In genomic region chr9:133935328-133936040, GRCh38 we compare ENCODE assay signal across 10 cellular contexts.
A peak's percentile ranks its signal among the peaks of the same experiment; 100 is the strongest.
DNase-seq lines count a peak whose midpoint lies in the region; ATAC-seq and TF ChIP-seq lines count a peak whose summit lies in the region.
"Had no signal": no experiment of that assay in that cellular context is flagged by ENCODE, and none has a peak within 500 bp of the region (broad histone marks: within the 10 kb centered on the region; RNA-seq: fewer than 3 reads in every experiment).

No MANE protein-coding gene starts in this region.

- no peak for ATAC-seq in GM21447 (IDR thresholded peaks at IDR 0.05; ENCODE audit: unreplicated experiment)
- ATAC-seq: Panc1 had no signal

- H3K4me1 Mint-ChIP-seq in nephron, result peaks cover 60% of the 10 kb centered on the region

- TF ChIP-seq CTCF in AG10803 (conservative IDR thresholded peaks at IDR 0.05; ENCODE audit: low read length) (no peak), RWPE1 (conservative IDR thresholded peaks at IDR 0.05; ENCODE audit: low read depth) (no peak), nephron (IDR thresholded peaks at IDR 0.05; ENCODE audit: unreplicated experiment in 3 of 3) (no peak)

- H3K27me3 Mint-ChIP-seq in nephron (ENCODE audit: low read depth), result no peaks in the 10 kb centered on the region

- peak overlapping the region; percentile 45 to 64 (median 56) for H3K27ac Mint-ChIP-seq in nephron

- H3K36me3 Mint-ChIP-seq in nephron (ENCODE audit: low read depth), result peaks cover 14% of the 10 kb centered on the region

- DNase-seq in AG10803 (ENCODE audit: low read depth), result peak; percentile 20
- no peak for DNase-seq in RWPE1 (ENCODE audit: low spot score)
- DNase-seq in fibroblast of peridontal ligament (ENCODE audit: extremely low read depth), result peak; percentile 58
- no peak for DNase-seq in NCI-H524 treated with DMSO at 0.1 percent for 48 hours (lab: John Stamatoyannopoulos, UW)
- DNase-seq in NCI-H446 treated with DMSO at 0.1 percent for 48 hours (lab: John Stamatoyannopoulos, UW), result no peak
- no peak for DNase-seq in central memory CD4-positive, alpha-beta T cell
- DNase-seq: mesendoderm had no signal

- no peak overlapping the region for H3K4me3 Mint-ChIP-seq in nephron

- no peak overlapping the region for H3K4me3 ChIP-seq in AG10803 (ENCODE audit: low read length)

- H3K9me3 Mint-ChIP-seq in nephron, result no peaks in the 10 kb centered on the region

- POLR2A ChIA-PET in RWPE1 (lab: Yijun Ruan, JAX; ENCODE audit: low non-redundant PET), result no interaction called here

- CTCF ChIA-PET in RWPE1 (lab: Yijun Ruan, JAX), result interaction anchor here (0.5 to 0.9 kb wide), 3 partner anchors 9 to 153 kb away, joined by 3 to 4 read pairs (median 4); no protein-coding TSS in a partner anchor

- peak overlapping the region; percentile 50 for H3K27ac ChIP-seq in RWPE1

Comparison
In these comparisons a context has a peak if more than half of its experiments do, and no peak if none do; other contexts are left out.
1. DNase-seq: peak in AG10803 (single experiment) and fibroblast of peridontal ligament (single experiment); none in RWPE1 (single experiment), NCI-H524 treated with DMSO at 0.1 percent for 48 hours (single experiment), NCI-H446 treated with DMSO at 0.1 percent for 48 hours (single experiment) and central memory CD4-positive, alpha-beta T cell (single experiment).